Comparison of ENCODE assay signal across 11 cellular contexts in the genomic region with DNA sequence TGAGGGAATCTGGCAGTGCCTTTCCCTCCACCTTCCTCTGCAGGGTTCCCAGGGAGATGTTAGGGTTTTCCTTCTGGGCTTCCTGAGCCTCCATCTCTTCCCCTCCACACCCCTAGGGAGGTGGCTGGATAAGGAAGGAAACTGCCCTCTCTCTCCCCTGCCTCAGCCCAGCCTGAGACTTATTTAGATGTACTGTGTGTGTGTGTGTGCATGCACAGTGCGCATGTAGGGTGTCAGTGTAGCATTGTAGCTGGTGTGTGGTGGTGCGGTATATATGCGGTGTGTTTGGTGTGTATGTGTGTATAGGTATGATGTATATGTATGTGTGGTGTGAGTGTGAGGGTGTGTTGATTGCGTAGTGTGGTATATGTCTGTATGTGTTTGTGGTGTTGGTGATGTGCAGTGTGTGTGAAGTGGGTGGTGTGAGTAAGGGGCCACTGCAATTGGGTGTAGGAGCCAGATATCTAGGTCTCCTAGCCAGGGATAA. TPM values are rescaled to one million over a fixed set of nuclear protein-coding genes. Genes with fewer than 3 reads are reported as not detected.
DNase-seq lines count a peak whose midpoint lies in the region; ATAC-seq and TF ChIP-seq lines count a peak whose summit lies in the region.
"Had no signal": no experiment of that assay in that cellular context is flagged by ENCODE, and none has a peak within 500 bp of the region (broad histone marks: within the 10 kb centered on the region; RNA-seq: fewer than 3 reads in every experiment).

No MANE protein-coding gene starts in this region.

- no peak for DNase-seq in activated CD4-positive, alpha-beta T cell treated with anti-CD3 and anti-CD28 coated beads, Interleukin-2, amount 10 ng/mL, durations not matched to agents 24 days and 14 days
- no peak for DNase-seq in activated CD4-positive, alpha-beta T cell treated with anti-CD3 and anti-CD28 coated beads, Interleukin-2, amount 10 ng/mL, durations not matched to agents 7 days and 5 days
- no peak for DNase-seq in activated CD8-positive, alpha-beta T cell treated with anti-CD3 and anti-CD28 coated beads, Interleukin-2, amount 10 ng/mL, durations not matched to agents 7 days and 5 days
- DNase-seq in lung (ENCODE audit: low spot score) (no peak), GOT3 (lab: John Stamatoyannopoulos, UW) (no peak), retina (no peak), NCI-H345 (lab: John Stamatoyannopoulos, UW) (no peak)
- DNase-seq: ACHN had no signal

- H3K27me3 ChIP-seq in lung (ENCODE audit: control insufficient read depth, insufficient read depth) (no peaks in the 10 kb centered on the region), subcutaneous abdominal adipose tissue (ENCODE audit: control insufficient read depth in 5 of 5, insufficient read depth in 4 of 5, low read length in 5 of 5) (peaks cover 22 to 44% (median 33%) of the 10 kb centered on the region in 5 donors)

- no peak overlapping the region for H3K27ac Mint-ChIP-seq in activated CD4-positive, alpha-beta T cell treated with anti-CD3 and anti-CD28 coated beads, Interleukin-2, amount 10 ng/mL, durations not matched to agents 24 days and 14 days
- no peak overlapping the region for H3K27ac Mint-ChIP-seq in activated CD4-positive, alpha-beta T cell treated with anti-CD3 and anti-CD28 coated beads, Interleukin-2, amount 10 ng/mL, durations not matched to agents 7 days and 5 days
- H3K27ac Mint-ChIP-seq in activated CD8-positive, alpha-beta T cell treated with anti-CD3 and anti-CD28 coated beads, Interleukin-2, amount 10 ng/mL, durations not matched to agents 7 days and 5 days, result peak overlapping the region; percentile 0

- WGBS in lung, 2 donors, result 73 to 87% methylated on average over 4 of the region's 4 CpGs

- H3K9ac ChIP-seq in subcutaneous abdominal adipose tissue (ENCODE audit: low read length in 5 of 5), result no peak overlapping the region

- H3K36me3 ChIP-seq in lung (ENCODE audit: control insufficient read depth in 2 of 2, insufficient read depth in 2 of 2, low read length in 2 of 2) (no peaks in the 10 kb centered on the region), subcutaneous abdominal adipose tissue (ENCODE audit: control insufficient read depth in 5 of 5, insufficient read depth in 5 of 5, low read length in 5 of 5) (no peaks in the 10 kb centered on the region)

- H3K4me1 Mint-ChIP-seq in activated CD4-positive, alpha-beta T cell treated with anti-CD3 and anti-CD28 coated beads, Interleukin-2, amount 10 ng/mL, durations not matched to agents 24 days and 14 days, result peaks cover 20% of the 10 kb centered on the region
- H3K4me1 Mint-ChIP-seq in activated CD4-positive, alpha-beta T cell treated with anti-CD3 and anti-CD28 coated beads, Interleukin-2, amount 10 ng/mL, durations not matched to agents 7 days and 5 days, result peaks cover 40% of the 10 kb centered on the region
- H3K4me1 Mint-ChIP-seq in activated CD8-positive, alpha-beta T cell treated with anti-CD3 and anti-CD28 coated beads, Interleukin-2, amount 10 ng/mL, durations not matched to agents 7 days and 5 days (ENCODE audit: low read depth), result peaks cover 50% of the 10 kb centered on the region

- H3K27me3 Mint-ChIP-seq in activated CD4-positive, alpha-beta T cell treated with anti-CD3 and anti-CD28 coated beads, Interleukin-2, amount 10 ng/mL, durations not matched to agents 24 days and 14 days, result peaks cover 58% of the 10 kb centered on the region
- H3K27me3 Mint-ChIP-seq in activated CD4-positive, alpha-beta T cell treated with anti-CD3 and anti-CD28 coated beads, Interleukin-2, amount 10 ng/mL, durations not matched to agents 7 days and 5 days, result peaks cover 50% of the 10 kb centered on the region
- peaks cover 48% of the 10 kb centered on the region for H3K27me3 Mint-ChIP-seq in activated CD8-positive, alpha-beta T cell treated with anti-CD3 and anti-CD28 coated beads, Interleukin-2, amount 10 ng/mL, durations not matched to agents 7 days and 5 days (ENCODE audit: low read depth)

- POLR2A ChIA-PET in activated CD4-positive, alpha-beta T cell treated with anti-CD3 and anti-CD28 coated beads, Interleukin-2, amount 10 ng/mL, durations not matched to agents 7 days and 5 days (lab: Charles Lee), result no interaction called here
- POLR2A ChIA-PET in activated CD8-positive, alpha-beta T cell treated with anti-CD3 and anti-CD28 coated beads, Interleukin-2, amount 10 ng/mL, durations not matched to agents 7 days and 5 days (lab: Charles Lee), result interaction anchor here (0.9 kb wide), 1 partner anchor 52 kb away, joined by 3 read pairs; no protein-coding TSS in a partner anchor

- peak overlapping the region; percentile 83 for H3K4me3 Mint-ChIP-seq in activated CD4-positive, alpha-beta T cell treated with anti-CD3 and anti-CD28 coated beads, Interleukin-2, amount 10 ng/mL, durations not matched to agents 24 days and 14 days
- H3K4me3 Mint-ChIP-seq in activated CD4-positive, alpha-beta T cell treated with anti-CD3 and anti-CD28 coated beads, Interleukin-2, amount 10 ng/mL, durations not matched to agents 7 days and 5 days, result no peak overlapping the region
- peak overlapping the region; percentile 0 for H3K4me3 Mint-ChIP-seq in activated CD8-positive, alpha-beta T cell treated with anti-CD3 and anti-CD28 coated beads, Interleukin-2, amount 10 ng/mL, durations not matched to agents 7 days and 5 days

- peak; percentile 10 for ATAC-seq in activated CD8-positive, alpha-beta T cell treated with anti-CD3 and anti-CD28 coated beads, Interleukin-2, amount 10 ng/mL, durations not matched to agents 7 days and 5 days
- no peak for ATAC-seq in lung (ENCODE audit: insufficient read depth, low FRiP score)
- ATAC-seq: SK-N-SH treated with all-trans-retinoic acid at 6 μM for 48 hours had no signal

- H3K9me3 ChIP-seq in lung (ENCODE audit: control insufficient read depth in 2 of 2, insufficient read depth in 1 of 2, low read length in 1 of 2), result no peaks in the 10 kb centered on the region
- H3K9me3 ChIP-seq in subcutaneous abdominal adipose tissue (ENCODE audit: control insufficient read depth in 5 of 5, low read length in 5 of 5), result no peaks in the 10 kb centered on the region

- H3K9me3 Mint-ChIP-seq in activated CD4-positive, alpha-beta T cell treated with anti-CD3 and anti-CD28 coated beads, Interleukin-2, amount 10 ng/mL, durations not matched to agents 24 days and 14 days, result no peaks in the 10 kb centered on the region
- no peaks in the 10 kb centered on the region for H3K9me3 Mint-ChIP-seq in activated CD4-positive, alpha-beta T cell treated with anti-CD3 and anti-CD28 coated beads, Interleukin-2, amount 10 ng/mL, durations not matched to agents 7 days and 5 days
- no peaks in the 10 kb centered on the region for H3K9me3 Mint-ChIP-seq in activated CD8-positive, alpha-beta T cell treated with anti-CD3 and anti-CD28 coated beads, Interleukin-2, amount 10 ng/mL, durations not matched to agents 7 days and 5 days (ENCODE audit: insufficient read depth)

- peaks cover 7% of the 10 kb centered on the region in 2 donors for H3K4me1 ChIP-seq in lung (ENCODE audit: control insufficient read depth in 2 of 2, insufficient read depth in 2 of 2, low read length in 2 of 2)
- H3K4me1 ChIP-seq in subcutaneous abdominal adipose tissue (ENCODE audit: control insufficient read depth in 5 of 5, insufficient read depth in 5 of 5, low read length in 5 of 5), result peaks cover 0 to 57% (median 36%) of the 10 kb centered on the region in 5 donors

- no peaks in the 10 kb centered on the region for H3K36me3 Mint-ChIP-seq in activated CD4-positive, alpha-beta T cell treated with anti-CD3 and anti-CD28 coated beads, Interleukin-2, amount 10 ng/mL, durations not matched to agents 24 days and 14 days (ENCODE audit: low read depth)
- no peaks in the 10 kb centered on the region for H3K36me3 Mint-ChIP-seq in activated CD4-positive, alpha-beta T cell treated with anti-CD3 and anti-CD28 coated beads, Interleukin-2, amount 10 ng/mL, durations not matched to agents 7 days and 5 days (ENCODE audit: low read depth)
- H3K36me3 Mint-ChIP-seq in activated CD8-positive, alpha-beta T cell treated with anti-CD3 and anti-CD28 coated beads, Interleukin-2, amount 10 ng/mL, durations not matched to agents 7 days and 5 days (ENCODE audit: low read depth), result peaks cover 3% of the 10 kb centered on the region

- CTCF ChIA-PET in activated CD4-positive, alpha-beta T cell treated with anti-CD3 and anti-CD28 coated beads, Interleukin-2, amount 10 ng/mL, durations not matched to agents 7 days and 5 days (lab: Charles Lee), result interaction anchor here (0.8 to 1.0 kb wide), 2 partner anchors 10 to 31 kb away, joined by 3 to 4 read pairs; no protein-coding TSS in a partner anchor
- CTCF ChIA-PET in activated CD8-positive, alpha-beta T cell treated with anti-CD3 and anti-CD28 coated beads, Interleukin-2, amount 10 ng/mL, durations not matched to agents 7 days and 5 days (lab: Charles Lee), result interaction anchor here (1.0 kb wide), 1 partner anchor 179 kb away, joined by 3 read pairs; no protein-coding TSS in a partner anchor

- TF ChIP-seq CTCF in lung (IDR thresholded peaks at IDR 0.05; ENCODE audit: control extremely low read depth, extremely low read depth), result no peak

- H3K27ac ChIP-seq in lung (ENCODE audit: low read depth in 1 of 2, low read length in 1 of 2) (peak overlapping the region; percentile 43 to 65), subcutaneous abdominal adipose tissue (ENCODE audit: low read depth, low read length) (no peak overlapping the region)

- intact Hi-C loops in activated CD4-positive, alpha-beta T cell treated with anti-CD3 and anti-CD28 coated beads, Interleukin-2, amount 10 ng/mL, durations not matched to agents 24 days and 14 days (cut with micrococcal nuclease), result no loop called here

- H3K4me3 ChIP-seq in lung, result peak overlapping the region; percentile 45
- peak overlapping the region in 4 of 5 donors; percentile 58 to 78 (median 74) for H3K4me3 ChIP-seq in subcutaneous abdominal adipose tissue (ENCODE audit: low read depth in 1 of 5, low read length in 5 of 5)

RNA-seq across cellular contexts. Expression of gene FXYD6, which starts 1.5 kb away (rescaled TPM):
- not detected in 2 replicates for total RNA-seq in activated CD4-positive, alpha-beta T cell treated with anti-CD3 and anti-CD28 coated beads, Interleukin-2, amount 10 ng/mL, durations not matched to agents 24 days and 14 days
- not detected for total RNA-seq in activated CD4-positive, alpha-beta T cell treated with anti-CD3 and anti-CD28 coated beads, Interleukin-2, amount 10 ng/mL, durations not matched to agents 7 days and 5 days
- under 1 TPM in 1 of 2 experiments, not detected in 1; 0.24 TPM for total RNA-seq in activated CD8-positive, alpha-beta T cell treated with anti-CD3 and anti-CD28 coated beads, Interleukin-2, amount 10 ng/mL, durations not matched to agents 7 days and 5 days
- 10 to 100 TPM; 45.7 to 70.0 TPM for total RNA-seq in lung
- 10 to 100 TPM; 37.0 to 42.0 TPM for polyA plus RNA-seq in lung
- total RNA-seq: HT-29 had no signal

RNA-seq across cellular contexts. Expression of gene FXYD2, which starts 50.4 kb away (rescaled TPM):
- total RNA-seq in activated CD4-positive, alpha-beta T cell treated with anti-CD3 and anti-CD28 coated beads, Interleukin-2, amount 10 ng/mL, durations not matched to agents 24 days and 14 days, result 1.1 and 1.9 TPM in 2 replicates
- 1 to 10 TPM in 1 of 2 experiments, under 1 TPM in 1; 0.97 to 1.3 TPM for total RNA-seq in activated CD4-positive, alpha-beta T cell treated with anti-CD3 and anti-CD28 coated beads, Interleukin-2, amount 10 ng/mL, durations not matched to agents 7 days and 5 days
- 10 to 100 TPM; 22.5 to 24.3 TPM for total RNA-seq in activated CD8-positive, alpha-beta T cell treated with anti-CD3 and anti-CD28 coated beads, Interleukin-2, amount 10 ng/mL, durations not matched to agents 7 days and 5 days
- total RNA-seq in lung, result 1 to 10 TPM; 2.9 to 6.9 TPM
- polyA plus RNA-seq in lung, result 1 to 10 TPM; 1.6 to 4.5 TPM

RNA-seq across cellular contexts. Expression of gene TMPRSS13, which starts 54.2 kb away (rescaled TPM):
- total RNA-seq in activated CD4-positive, alpha-beta T cell treated with anti-CD3 and anti-CD28 coated beads, Interleukin-2, amount 10 ng/mL, durations not matched to agents 24 days and 14 days, result 1.2 and 1.5 TPM in 2 replicates
- 1 to 10 TPM; 1.4 to 1.5 TPM for total RNA-seq in activated CD4-positive, alpha-beta T cell treated with anti-CD3 and anti-CD28 coated beads, Interleukin-2, amount 10 ng/mL, durations not matched to agents 7 days and 5 days
- total RNA-seq in activated CD8-positive, alpha-beta T cell treated with anti-CD3 and anti-CD28 coated beads, Interleukin-2, amount 10 ng/mL, durations not matched to agents 7 days and 5 days, result 1 to 10 TPM; 1.8 to 2.5 TPM
- 1 to 10 TPM; 9.4 TPM for total RNA-seq in lung
- polyA plus RNA-seq in lung, result 1 to 10 TPM; 5.8 to 9.1 TPM

Comparison
In these comparisons a context has a peak if more than half of its experiments do, and no peak if none do; other contexts are left out.
1. RNA of gene FXYD6, which starts 1.5 kb away (total RNA-seq): 45.7 to 70.0 TPM in lung; 0.24 TPM in activated CD8-positive, alpha-beta T cell treated with anti-CD3 and anti-CD28 coated beads, Interleukin-2, amount 10 ng/mL, durations not matched to agents 7 days and 5 days, not detected in activated CD4-positive, alpha-beta T cell treated with anti-CD3 and anti-CD28 coated beads, Interleukin-2, amount 10 ng/mL, durations not matched to agents 24 days and 14 days and not detected in activated CD4-positive, alpha-beta T cell treated with anti-CD3 and anti-CD28 coated beads, Interleukin-2, amount 10 ng/mL, durations not matched to agents 7 days and 5 days; every median in the first group is over 10 times any median in the second.